In genomic region chr21:35529141-35529863, GRCh38 we compare ENCODE assay signal across 8 cellular contexts.
DNase-seq lines count a peak whose midpoint lies in the region; ATAC-seq and TF ChIP-seq lines count a peak whose summit lies in the region.

No MANE protein-coding gene starts in this region.

- CTCF ChIA-PET in activated CD4-positive, alpha-beta memory T cell treated with anti-CD3 and anti-CD28 coated beads, Interleukin-2, amount 10 ng/mL, durations not matched to agents 7 days and 5 days (lab: Charles Lee), result interaction anchor here (1.2 kb wide), 1 partner anchor 11 kb away, joined by 3 read pairs; no protein-coding TSS in a partner anchor

- no peaks in the 10 kb centered on the region for H3K36me3 ChIP-seq in upper lobe of left lung
- no peaks in the 10 kb centered on the region for H3K36me3 ChIP-seq in prostate gland

- TF ChIP-seq POLR2A in upper lobe of left lung (IDR thresholded peaks at IDR 0.05) (no peak), prostate gland (IDR thresholded peaks at IDR 0.05) (no peak)

- no peaks in the 10 kb centered on the region for H3K27me3 Mint-ChIP-seq in activated CD4-positive, alpha-beta memory T cell treated with anti-CD3 and anti-CD28 coated beads, Interleukin-2, amount 10 ng/mL, durations not matched to agents 7 days and 5 days

- no peak for TF ChIP-seq EP300 in upper lobe of left lung (IDR thresholded peaks at IDR 0.05)

- H3K36me3 Mint-ChIP-seq in activated CD4-positive, alpha-beta memory T cell treated with anti-CD3 and anti-CD28 coated beads, Interleukin-2, amount 10 ng/mL, durations not matched to agents 7 days and 5 days (ENCODE audit: low read depth), result no peaks in the 10 kb centered on the region

- H3K4me3 ChIP-seq in upper lobe of left lung (peak overlapping the region in 3 of 4 donors; percentile 27 to 45 (median 42)), prostate gland (no peak overlapping the region)

- no peak for TF ChIP-seq CTCF in upper lobe of left lung (IDR thresholded peaks at IDR 0.05)
- no peak for TF ChIP-seq CTCF in prostate gland (IDR thresholded peaks at IDR 0.05)

- DNase-seq in Daoy (ENCODE audit: low read depth) (peak; percentile 57), kidney tubule cell (ENCODE audit: low spot score) (peak; percentile 32), upper lobe of left lung (no peak), prostate gland (ENCODE audit: low spot score) (no peak), KG1 (lab: John Stamatoyannopoulos, UW) (no peak)
- DNase-seq in activated CD4-positive, alpha-beta memory T cell treated with anti-CD3 and anti-CD28 coated beads, Interleukin-2, amount 10 ng/mL, durations not matched to agents 7 days and 5 days, result peak; percentile 38
- DNase-seq in activated CD8-positive, alpha-beta memory T cell treated with anti-CD3 and anti-CD28 coated beads, Interleukin-2, amount 50 U/mL, for 4 hours, result no peak

- peak overlapping the region; percentile 76 for H3K4me3 Mint-ChIP-seq in activated CD4-positive, alpha-beta memory T cell treated with anti-CD3 and anti-CD28 coated beads, Interleukin-2, amount 10 ng/mL, durations not matched to agents 7 days and 5 days

- H3K4me1 Mint-ChIP-seq in activated CD4-positive, alpha-beta memory T cell treated with anti-CD3 and anti-CD28 coated beads, Interleukin-2, amount 10 ng/mL, durations not matched to agents 7 days and 5 days, result peaks cover 41% of the 10 kb centered on the region

- POLR2A ChIA-PET in activated CD4-positive, alpha-beta memory T cell treated with anti-CD3 and anti-CD28 coated beads, Interleukin-2, amount 10 ng/mL, durations not matched to agents 7 days and 5 days (lab: Charles Lee), result interaction anchor here (0.6 to 1.9 kb wide), 5 partner anchors 11 to 641 kb away, joined by 3 to 12 read pairs (median 3); no protein-coding TSS in a partner anchor

- peak; percentile 48 for ATAC-seq in HG02763 (IDR thresholded peaks at IDR 0.05; ENCODE audit: unreplicated experiment)
- peak in 1 of 2 donors; percentile 64 for ATAC-seq in upper lobe of left lung (ENCODE audit: low FRiP score in 2 of 2)

- H3K4me1 ChIP-seq in upper lobe of left lung (peaks cover 3 to 18% (median 10%) of the 10 kb centered on the region in 4 donors), prostate gland (replicated peaks) (no peaks in the 10 kb centered on the region)

- intact Hi-C loops in prostate gland (cut with DNase I), result no loop called here

- peak overlapping the region; percentile 54 to 76 (median 70) for H3K27ac ChIP-seq in upper lobe of left lung
- no peak overlapping the region for H3K27ac ChIP-seq in prostate gland

- H3K27me3 ChIP-seq in upper lobe of left lung, result no peaks in the 10 kb centered on the region
- no peaks in the 10 kb centered on the region for H3K27me3 ChIP-seq in prostate gland (replicated peaks; ENCODE audit: insufficient read depth)

- peak overlapping the region; percentile 84 for H3K27ac Mint-ChIP-seq in activated CD4-positive, alpha-beta memory T cell treated with anti-CD3 and anti-CD28 coated beads, Interleukin-2, amount 10 ng/mL, durations not matched to agents 7 days and 5 days

- WGBS in upper lobe of left lung, 2 donors, result 29 to 40% methylated on average over 9 of the region's 9 CpGs
- 46% methylated on average over 9 of the region's 9 CpGs for WGBS in prostate gland

- H3K9me3 Mint-ChIP-seq in activated CD4-positive, alpha-beta memory T cell treated with anti-CD3 and anti-CD28 coated beads, Interleukin-2, amount 10 ng/mL, durations not matched to agents 7 days and 5 days, result no peaks in the 10 kb centered on the region

- H3K9me3 ChIP-seq in upper lobe of left lung (no peaks in the 10 kb centered on the region), prostate gland (no peaks in the 10 kb centered on the region)

Comparison
In these comparisons a context has a peak if more than half of its experiments do, and no peak if none do; other contexts are left out.
1. DNase-seq: peak in Daoy (single experiment), activated CD4-positive, alpha-beta memory T cell treated with anti-CD3 and anti-CD28 coated beads, Interleukin-2, amount 10 ng/mL, durations not matched to agents 7 days and 5 days (single experiment) and kidney tubule cell (single experiment); none in upper lobe of left lung (0 of 2), prostate gland (single experiment), activated CD8-positive, alpha-beta memory T cell treated with anti-CD3 and anti-CD28 coated beads, Interleukin-2, amount 50 U/mL, for 4 hours (single experiment) and KG1 (single experiment).
2. H3K27ac ChIP-seq: peak in upper lobe of left lung (4 of 4); none in prostate gland (0 of 2).
3. H3K4me3 ChIP-seq: peak in upper lobe of left lung (3 of 4); none in prostate gland (0 of 2).